12 cellular contexts compared by ENCODE assay signal in genomic region chr4:104901438-104901837, GRCh38.
DNase-seq lines count a peak whose midpoint lies in the region; ATAC-seq, FAIRE-seq and TF ChIP-seq lines count a peak whose summit lies in the region.
"Had no signal": no experiment of that assay in that cellular context is flagged by ENCODE, and none has a peak within 500 bp of the region (broad histone marks: within the 10 kb centered on the region; RNA-seq: fewer than 3 reads in every experiment).

No MANE protein-coding gene starts in this region.

- peak; percentile 75 for FAIRE-seq in GM12891 (lab: Jason Lieb, UNC)

- no peaks in the 10 kb centered on the region for H3K9me3 ChIP-seq in tibial artery

- H3K9me3 Mint-ChIP-seq in activated naive CD8-positive, alpha-beta T cell treated with anti-CD3 and anti-CD28 coated beads for 36 hours, result peaks cover 11% of the 10 kb centered on the region

- H3K27me3 Mint-ChIP-seq in activated naive CD8-positive, alpha-beta T cell treated with anti-CD3 and anti-CD28 coated beads for 36 hours, result no peaks in the 10 kb centered on the region
- H3K27me3 Mint-ChIP-seq: activated T-cell treated with anti-CD3 and anti-CD28 coated beads, Interleukin-2, amount 50 U/mL, for 24 hours had no signal

- no peaks in the 10 kb centered on the region for H3K36me3 ChIP-seq in tibial artery

- no peak for TF ChIP-seq POLR2A in GM12891 (IDR thresholded peaks at IDR 0.05; ENCODE audit: low read depth, low read length)

- DNase-seq in GM12891 (ENCODE audit: insufficient read length, low spot score) (no peak), NCI-H1694 treated with DMSO at 0.1 percent for 48 hours (lab: John Stamatoyannopoulos, UW) (peak; percentile 66), cerebellar cortex (ENCODE audit: low spot score) (peak; percentile 30), middle frontal gyrus (ENCODE audit: extremely low spot score, low spot score) (peak; percentile 72), tibial artery (no peak)
- DNase-seq in activated naive CD8-positive, alpha-beta T cell treated with anti-CD3 and anti-CD28 coated beads for 36 hours, result no peak
- DNase-seq: activated T-cell treated with anti-CD3 and anti-CD28 coated beads, Interleukin-2, amount 50 U/mL, for 24 hours; NCI-H345; T-helper 9 cell had no signal

- no peak for ATAC-seq in GM21528 (IDR thresholded peaks at IDR 0.05; ENCODE audit: low FRiP score, unreplicated experiment)
- ATAC-seq in GM21529 (IDR thresholded peaks at IDR 0.05; ENCODE audit: unreplicated experiment), result no peak

- TF ChIP-seq CTCF in tibial artery (IDR thresholded peaks at IDR 0.05), result no peak

- H3K27ac Mint-ChIP-seq in activated naive CD8-positive, alpha-beta T cell treated with anti-CD3 and anti-CD28 coated beads for 36 hours, result no peak overlapping the region
- H3K27ac Mint-ChIP-seq: activated T-cell treated with anti-CD3 and anti-CD28 coated beads, Interleukin-2, amount 50 U/mL, for 24 hours; dendritic cell treated with granulocyte-macrophage colony-stimulating factor and Interleukin-4, amounts not matched to agents 40 ng/mL and 50 ng/mL, for 4 days had no signal

- no peaks in the 10 kb centered on the region for H3K27me3 ChIP-seq in tibial artery

- H3K36me3 Mint-ChIP-seq in activated naive CD8-positive, alpha-beta T cell treated with anti-CD3 and anti-CD28 coated beads for 36 hours, result peaks cover 7% of the 10 kb centered on the region

- H3K4me1 Mint-ChIP-seq in activated naive CD8-positive, alpha-beta T cell treated with anti-CD3 and anti-CD28 coated beads for 36 hours, result peaks cover 15% of the 10 kb centered on the region

- no peak overlapping the region for H3K4me3 Mint-ChIP-seq in activated naive CD8-positive, alpha-beta T cell treated with anti-CD3 and anti-CD28 coated beads for 36 hours
- H3K4me3 Mint-ChIP-seq: activated T-cell treated with anti-CD3 and anti-CD28 coated beads, Interleukin-2, amount 50 U/mL, for 24 hours; dendritic cell treated with granulocyte-macrophage colony-stimulating factor and Interleukin-4, amounts not matched to agents 40 ng/mL and 50 ng/mL, for 4 days had no signal

- no peak overlapping the region for H3K27ac ChIP-seq in tibial artery

- H3K4me1 ChIP-seq in tibial artery, result no peaks in the 10 kb centered on the region

- intact Hi-C loops in tibial artery (cut with DNase I; ENCODE audit: low total_unique reads), result no loop called here

- H3K4me3 ChIP-seq in tibial artery, result no peak overlapping the region

TF ChIP-seq in GM12891, 5 proteins besides CTCF, POLR2A, EP300 and RAD21:
- TF ChIP-seq TAF1 (IDR thresholded peaks at IDR 0.05; ENCODE audit: low read depth, low read length), result no peak
- TF ChIP-seq POLR2AphosphoS5 (IDR thresholded peaks at IDR 0.05; ENCODE audit: low read depth, low read length), result no peak
- no peak for TF ChIP-seq PAX5 (IDR thresholded peaks at IDR 0.05; ENCODE audit: insufficient read depth, low read length, severe bottlenecking)
- TF ChIP-seq POU2F2 (IDR thresholded peaks at IDR 0.05; ENCODE audit: low read depth, low read length), result no peak
- no peak for TF ChIP-seq SPI1 (IDR thresholded peaks at IDR 0.05; ENCODE audit: low read depth, low read length)

Comparison
In these comparisons a context has a peak if more than half of its experiments do, and no peak if none do; other contexts are left out.
1. DNase-seq: peak in NCI-H1694 treated with DMSO at 0.1 percent for 48 hours (single experiment), cerebellar cortex (single experiment) and middle frontal gyrus (single experiment); none in GM12891 (single experiment), tibial artery (0 of 2) and activated naive CD8-positive, alpha-beta T cell treated with anti-CD3 and anti-CD28 coated beads for 36 hours (single experiment).